24 cellular contexts compared by ENCODE assay signal in the genomic region with DNA sequence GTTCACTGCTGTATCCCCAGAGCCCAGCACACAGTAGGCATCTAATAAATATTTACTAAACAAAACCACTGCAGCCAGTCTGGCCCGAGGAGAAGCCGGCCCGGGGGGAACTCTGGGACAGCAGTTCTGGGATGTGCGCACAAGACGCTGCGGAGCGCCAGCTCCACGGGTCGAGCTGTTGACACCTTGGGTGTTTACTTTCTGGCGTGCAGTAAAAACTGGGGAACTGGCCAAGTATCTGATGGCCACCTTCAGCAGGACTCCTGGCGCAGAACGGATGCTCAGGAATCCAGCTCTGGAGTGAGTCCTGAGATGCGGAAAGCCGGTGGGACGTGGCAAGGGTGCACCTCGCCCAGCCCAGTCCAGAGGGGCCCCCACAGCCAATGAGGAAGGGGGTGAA.
A peak's percentile ranks its signal among the peaks of the same experiment; 100 is the strongest.
DNase-seq lines count a peak whose midpoint lies in the region; ATAC-seq, FAIRE-seq and TF ChIP-seq lines count a peak whose summit lies in the region.
"Had no signal": no experiment of that assay in that cellular context is flagged by ENCODE, and none has a peak within 500 bp of the region (broad histone marks: within the 10 kb centered on the region; RNA-seq: fewer than 3 reads in every experiment).

No MANE protein-coding gene starts in this region.

- DNase-seq in NCI-H2196 (lab: John Stamatoyannopoulos, UW; ENCODE audit: unreplicated experiment) (peak; percentile 10), NCI-H2196 treated with DMSO at 0.1 percent for 48 hours (lab: John Stamatoyannopoulos, UW; ENCODE audit: unreplicated experiment) (no peak), astrocyte (ENCODE audit: low read depth) (no peak), left kidney (ENCODE audit: low read depth, low spot score) (peak; percentile 73), NCI-H446 treated with DMSO at 0.1 percent for 48 hours (lab: John Stamatoyannopoulos, UW) (no peak)
- DNase-seq: activated CD4-positive, alpha-beta memory T cell treated with anti-CD3 and anti-CD28 coated beads, Interleukin-2, amount 10 ng/mL, durations not matched to agents 7 days and 5 days; activated T-cell treated with anti-CD3 and anti-CD28 coated beads, Interleukin-2, amount 50 U/mL, for 4 hours; DMS53; foreskin fibroblast; HFFc6; IMR-90; MV-4-11; NCI-H2029 treated with DMSO at 0.1 percent for 48 hours; NCI-H524; PC-3; stimulated activated CD4-positive, alpha-beta T cell treated with anti-CD3 and anti-CD28 coated beads, Interleukin-4, amount 100 ng/mL, for 4 hours; transverse colon had no signal

- no peaks in the 10 kb centered on the region for H3K36me3 ChIP-seq in astrocyte (ENCODE audit: insufficient read depth, low read length)
- peaks cover 0 to 3% of the 10 kb centered on the region in 2 donors for H3K36me3 ChIP-seq in stomach smooth muscle (ENCODE audit: control insufficient read depth in 2 of 2, insufficient read depth in 2 of 2, low read length in 2 of 2)
- H3K36me3 ChIP-seq: transverse colon had no signal

- no peak overlapping the region for H2AFZ ChIP-seq in astrocyte (ENCODE audit: low read depth, low read length)

- TF ChIP-seq CTCF in astrocyte (IDR thresholded peaks at IDR 0.05; ENCODE audit: insufficient read depth, low read depth, low read length): no peak

- H3K4me3 ChIP-seq in astrocyte (ENCODE audit: insufficient read depth, low read depth, low read length) (no peak overlapping the region), stomach smooth muscle (ENCODE audit: low read length in 2 of 2) (no peak overlapping the region)
- H3K4me3 ChIP-seq: skin epidermis, transverse colon had no signal

- H3K9ac ChIP-seq in astrocyte (ENCODE audit: low read length) (no peak overlapping the region), stomach smooth muscle (ENCODE audit: low read length in 2 of 2) (peak overlapping the region in 1 of 2 donors; percentile 47)

- no peaks in the 10 kb centered on the region for H3K9me3 Mint-ChIP-seq in astrocyte (ENCODE audit: unreplicated experiment)
- H3K9me3 Mint-ChIP-seq: activated CD4-positive, alpha-beta memory T cell treated with anti-CD3 and anti-CD28 coated beads, Interleukin-2, amount 10 ng/mL, durations not matched to agents 7 days and 5 days; activated T-cell treated with anti-CD3 and anti-CD28 coated beads, Interleukin-2, amount 50 U/mL, for 4 hours; HFFc6 had no signal

- peaks cover 98% of the 10 kb centered on the region for H3K79me2 ChIP-seq in astrocyte (ENCODE audit: insufficient read depth, low read length)

- no peaks in the 10 kb centered on the region for H3K27me3 ChIP-seq in astrocyte (ENCODE audit: insufficient read depth, low read length)
- no peaks in the 10 kb centered on the region for H3K27me3 ChIP-seq in stomach smooth muscle (ENCODE audit: control insufficient read depth in 1 of 2, insufficient read depth in 2 of 2, low read length in 2 of 2)
- H3K27me3 ChIP-seq: transverse colon had no signal

- ATAC-seq in HG03354 (IDR thresholded peaks at IDR 0.05; ENCODE audit: poor library complexity, severe bottlenecking, unreplicated experiment): no peak
- ATAC-seq in HG02938 (IDR thresholded peaks at IDR 0.05; ENCODE audit: unreplicated experiment): no peak
- ATAC-seq: activated T-cell treated with anti-CD3 and anti-CD28 coated beads, Interleukin-2, amount 50 U/mL, for 4 hours; PC-3 had no signal

- no peaks in the 10 kb centered on the region for H3K9me3 ChIP-seq in astrocyte (ENCODE audit: insufficient read depth, low read depth, low read length)
- H3K9me3 ChIP-seq in stomach smooth muscle (ENCODE audit: control insufficient read depth in 2 of 2, low read length in 2 of 2): no peaks in the 10 kb centered on the region
- H3K9me3 ChIP-seq: transverse colon had no signal

- peaks cover 100% of the 10 kb centered on the region for H4K20me1 ChIP-seq in astrocyte (ENCODE audit: insufficient read depth, low read length)

- FAIRE-seq in astrocyte (lab: Jason Lieb, UNC): no peak
- FAIRE-seq: GM18507 had no signal

- peaks cover 77% of the 10 kb centered on the region for H3K4me1 Mint-ChIP-seq in astrocyte (ENCODE audit: low read depth, unreplicated experiment)

- H3K4me3 Mint-ChIP-seq in astrocyte (ENCODE audit: unreplicated experiment): no peak overlapping the region
- H3K4me3 Mint-ChIP-seq: activated CD4-positive, alpha-beta memory T cell treated with anti-CD3 and anti-CD28 coated beads, Interleukin-2, amount 10 ng/mL, durations not matched to agents 7 days and 5 days; HFFc6 had no signal

- H3K27ac Mint-ChIP-seq in astrocyte (ENCODE audit: unreplicated experiment): peak overlapping the region; percentile 85
- H3K27ac Mint-ChIP-seq: activated CD4-positive, alpha-beta memory T cell treated with anti-CD3 and anti-CD28 coated beads, Interleukin-2, amount 10 ng/mL, durations not matched to agents 7 days and 5 days had no signal

- peaks cover 62% of the 10 kb centered on the region for H3K4me1 ChIP-seq in astrocyte (ENCODE audit: insufficient read depth, low read length)
- peaks cover 88% of the 10 kb centered on the region for H3K4me1 ChIP-seq in stomach smooth muscle (ENCODE audit: control insufficient read depth, insufficient read depth, low read length)

- no peaks in the 10 kb centered on the region for H3K27me3 Mint-ChIP-seq in astrocyte (ENCODE audit: low read depth, unreplicated experiment)
- H3K27me3 Mint-ChIP-seq: activated CD4-positive, alpha-beta memory T cell treated with anti-CD3 and anti-CD28 coated beads, Interleukin-2, amount 10 ng/mL, durations not matched to agents 7 days and 5 days had no signal

- no peak overlapping the region for H3K4me2 ChIP-seq in astrocyte (ENCODE audit: low read length)

- H3K27ac ChIP-seq in astrocyte (ENCODE audit: low read depth, low read length) (no peak overlapping the region), stomach smooth muscle (ENCODE audit: low read length) (peak overlapping the region; percentile 69)
- H3K27ac ChIP-seq: 22Rv1, C4-2B had no signal

- H3K36me3 Mint-ChIP-seq in astrocyte (ENCODE audit: low read depth, unreplicated experiment): peaks cover 17% of the 10 kb centered on the region

Comparison
In these comparisons a context has a peak if more than half of its experiments do, and no peak if none do; other contexts are left out.
1. DNase-seq: peak in NCI-H2196 (single experiment) and left kidney (single experiment); none in NCI-H2196 treated with DMSO at 0.1 percent for 48 hours (single experiment), astrocyte (single experiment) and NCI-H446 treated with DMSO at 0.1 percent for 48 hours (single experiment).